ENCODE assay signal across 8 cellular contexts in genomic region chr10:62083868-62084267, GRCh38.
A peak's percentile ranks its signal among the peaks of the same experiment; 100 is the strongest.
DNase-seq lines count a peak whose midpoint lies in the region; ATAC-seq, FAIRE-seq and TF ChIP-seq lines count a peak whose summit lies in the region.

No MANE protein-coding gene starts in this region.

- peak overlapping the region; percentile 71 for H3K4me3 ChIP-seq in CD4-positive, CD25-positive, alpha-beta regulatory T cell (ENCODE audit: low read depth, low read length)
- peak overlapping the region in 2 of 3 experiments; percentile 44 to 50 for H3K4me3 ChIP-seq in keratinocyte (ENCODE audit: control insufficient read depth in 2 of 3, extremely low read depth in 1 of 3, insufficient read depth in 2 of 3, low read depth in 1 of 3, low read length in 3 of 3)
- no peak overlapping the region for H3K4me3 ChIP-seq in tibial artery

- peaks cover 68% of the 10 kb centered on the region for H3K4me1 ChIP-seq in CD4-positive, CD25-positive, alpha-beta regulatory T cell (ENCODE audit: control insufficient read depth, insufficient read depth, low read length, poor library complexity, severe bottlenecking)
- H3K4me1 ChIP-seq in keratinocyte (ENCODE audit: control insufficient read depth, extremely low read depth, insufficient read depth, low read length): peaks cover 33% of the 10 kb centered on the region
- peaks cover 0 to 86% (median 54%) of the 10 kb centered on the region in 4 donors for H3K4me1 ChIP-seq in tibial artery

- peak overlapping the region; percentile 47 to 80 (median 66) for H3K4me3 Mint-ChIP-seq in CD4-positive, CD25-positive, alpha-beta regulatory T cell
- peak overlapping the region; percentile 60 for H3K4me3 Mint-ChIP-seq in activated naive CD8-positive, alpha-beta T cell treated with anti-CD3 and anti-CD28 coated beads for 36 hours

- intact Hi-C loops in tibial artery (cut with DNase I; ENCODE audit: low total_unique reads): loop anchor here (10.0 kb wide), 1 partner anchor 179 kb away; the partner anchor contains the start of gene ARID5B

- no peaks in the 10 kb centered on the region for H3K9me3 ChIP-seq in CD4-positive, CD25-positive, alpha-beta regulatory T cell (ENCODE audit: control insufficient read depth in 2 of 2, low read length in 2 of 2)
- H3K9me3 ChIP-seq in keratinocyte (ENCODE audit: control insufficient read depth, low read depth, low read length) (no peaks in the 10 kb centered on the region), tibial artery (no peaks in the 10 kb centered on the region)

- dilution Hi-C loops in keratinocyte (cut with MboI; ENCODE audit: extremely low pct_ligation_motif_present, low sequenced_read_pairs): no loop called here

- H2AFZ ChIP-seq in keratinocyte (ENCODE audit: control insufficient read depth, low read length): no peak overlapping the region

- no peak for ATAC-seq in CD4-positive, CD25-positive, alpha-beta regulatory T cell (ENCODE audit: low read depth in 2 of 2)
- ATAC-seq in HG02642 (IDR thresholded peaks at IDR 0.05; ENCODE audit: poor library complexity, unreplicated experiment): no peak

- DNase-seq in CD4-positive, CD25-positive, alpha-beta regulatory T cell: no peak
- DNase-seq in NCI-H1694 (lab: John Stamatoyannopoulos, UW) (peak; percentile 84), keratinocyte (ENCODE audit: low read depth, low spot score) (peak; percentile 46), tibial artery (peak in 1 of 2 donors; percentile 58), foreskin melanocyte (no peak), UCSD-AML1 (lab: John Stamatoyannopoulos, UW; ENCODE audit: unreplicated experiment) (no peak)
- DNase-seq in activated naive CD8-positive, alpha-beta T cell treated with anti-CD3 and anti-CD28 coated beads for 36 hours: no peak

- peak overlapping the region; percentile 89 for H3K27ac ChIP-seq in CD4-positive, CD25-positive, alpha-beta regulatory T cell (ENCODE audit: insufficient read depth, low read length, poor library complexity, severe bottlenecking)
- H3K27ac ChIP-seq in keratinocyte (ENCODE audit: control insufficient read depth, insufficient read depth, low read length): peak overlapping the region; percentile 91
- peak overlapping the region; percentile 73 to 81 for H3K27ac ChIP-seq in tibial artery

- H3K36me3 ChIP-seq in CD4-positive, CD25-positive, alpha-beta regulatory T cell (ENCODE audit: control insufficient read depth, insufficient read depth, low read length): peaks cover 54% of the 10 kb centered on the region
- H3K36me3 ChIP-seq in keratinocyte (ENCODE audit: control insufficient read depth in 2 of 2, extremely low read depth in 1 of 2, insufficient read depth in 2 of 2, low read length in 2 of 2) (peaks cover 3 to 17% of the 10 kb centered on the region in 2 experiments), tibial artery (peaks cover 33 to 48% (median 46%) of the 10 kb centered on the region in 3 donors)

- FAIRE-seq in keratinocyte (lab: Jason Lieb, UNC): peak; percentile 78

- no peaks in the 10 kb centered on the region for H3K27me3 Mint-ChIP-seq in CD4-positive, CD25-positive, alpha-beta regulatory T cell
- no peaks in the 10 kb centered on the region for H3K27me3 Mint-ChIP-seq in activated naive CD8-positive, alpha-beta T cell treated with anti-CD3 and anti-CD28 coated beads for 36 hours

- H3K27ac Mint-ChIP-seq in CD4-positive, CD25-positive, alpha-beta regulatory T cell: peak overlapping the region; percentile 91 to 96 (median 93)
- peak overlapping the region; percentile 85 for H3K27ac Mint-ChIP-seq in activated naive CD8-positive, alpha-beta T cell treated with anti-CD3 and anti-CD28 coated beads for 36 hours

- no peaks in the 10 kb centered on the region for H4K20me1 ChIP-seq in keratinocyte (ENCODE audit: control insufficient read depth, extremely low read depth, insufficient read depth, low read length)

- peaks cover 0 to 6% (median 0%) of the 10 kb centered on the region in 7 donors for H3K9me3 Mint-ChIP-seq in CD4-positive, CD25-positive, alpha-beta regulatory T cell
- no peaks in the 10 kb centered on the region for H3K9me3 Mint-ChIP-seq in activated naive CD8-positive, alpha-beta T cell treated with anti-CD3 and anti-CD28 coated beads for 36 hours

- peaks cover 6% of the 10 kb centered on the region for H3K79me2 ChIP-seq in keratinocyte (ENCODE audit: control insufficient read depth, insufficient read depth, low read length)

- TF ChIP-seq CTCF in keratinocyte (optimal IDR thresholded peaks at IDR 0.05 in 1 of 3, IDR thresholded peaks at IDR 0.05 in 1 of 3, conservative IDR thresholded peaks at IDR 0.05 in 1 of 3; ENCODE audit: extremely low read depth in 1 of 3, insufficient read depth in 2 of 3, low read length in 3 of 3) (no peak), tibial artery (IDR thresholded peaks at IDR 0.05) (no peak)

- no peaks in the 10 kb centered on the region for H3K9me1 ChIP-seq in keratinocyte (ENCODE audit: control insufficient read depth, extremely low read depth, insufficient read depth, low read length)

- H3K4me1 Mint-ChIP-seq in CD4-positive, CD25-positive, alpha-beta regulatory T cell: peaks cover 41 to 93% (median 79%) of the 10 kb centered on the region in 4 donors
- H3K4me1 Mint-ChIP-seq in activated naive CD8-positive, alpha-beta T cell treated with anti-CD3 and anti-CD28 coated beads for 36 hours: peaks cover 59% of the 10 kb centered on the region

- H3K36me3 Mint-ChIP-seq in CD4-positive, CD25-positive, alpha-beta regulatory T cell: peaks cover 53% of the 10 kb centered on the region
- H3K36me3 Mint-ChIP-seq in activated naive CD8-positive, alpha-beta T cell treated with anti-CD3 and anti-CD28 coated beads for 36 hours: peaks cover 62% of the 10 kb centered on the region

- H3K27me3 ChIP-seq in CD4-positive, CD25-positive, alpha-beta regulatory T cell (ENCODE audit: control insufficient read depth, insufficient read depth, low read length): no peaks in the 10 kb centered on the region
- no peaks in the 10 kb centered on the region for H3K27me3 ChIP-seq in keratinocyte (ENCODE audit: control insufficient read depth, extremely low read depth, insufficient read depth, low read length)
- H3K27me3 ChIP-seq in tibial artery: no peaks in the 10 kb centered on the region

- H3K4me2 ChIP-seq in keratinocyte (ENCODE audit: control insufficient read depth, extremely low read depth, insufficient read depth, low read depth, low read length): peak overlapping the region; percentile 81

- peak overlapping the region; percentile 68 for H3K9ac ChIP-seq in keratinocyte (ENCODE audit: control insufficient read depth, extremely low read depth, insufficient read depth, low read length)

Comparison
In these comparisons a context has a peak if more than half of its experiments do, and no peak if none do; other contexts are left out.
1. DNase-seq: peak in NCI-H1694 (single experiment) and keratinocyte (single experiment); none in CD4-positive, CD25-positive, alpha-beta regulatory T cell (0 of 3), activated naive CD8-positive, alpha-beta T cell treated with anti-CD3 and anti-CD28 coated beads for 36 hours (single experiment), foreskin melanocyte (single experiment) and UCSD-AML1 (single experiment).
2. H3K4me3 ChIP-seq: peak in CD4-positive, CD25-positive, alpha-beta regulatory T cell (single experiment) and keratinocyte (2 of 3); none in tibial artery (0 of 2).
3. Peak in every context shown above with its lines, with median percentiles within 50 percentile points of each other: H3K27ac ChIP-seq.